In the genomic region with DNA sequence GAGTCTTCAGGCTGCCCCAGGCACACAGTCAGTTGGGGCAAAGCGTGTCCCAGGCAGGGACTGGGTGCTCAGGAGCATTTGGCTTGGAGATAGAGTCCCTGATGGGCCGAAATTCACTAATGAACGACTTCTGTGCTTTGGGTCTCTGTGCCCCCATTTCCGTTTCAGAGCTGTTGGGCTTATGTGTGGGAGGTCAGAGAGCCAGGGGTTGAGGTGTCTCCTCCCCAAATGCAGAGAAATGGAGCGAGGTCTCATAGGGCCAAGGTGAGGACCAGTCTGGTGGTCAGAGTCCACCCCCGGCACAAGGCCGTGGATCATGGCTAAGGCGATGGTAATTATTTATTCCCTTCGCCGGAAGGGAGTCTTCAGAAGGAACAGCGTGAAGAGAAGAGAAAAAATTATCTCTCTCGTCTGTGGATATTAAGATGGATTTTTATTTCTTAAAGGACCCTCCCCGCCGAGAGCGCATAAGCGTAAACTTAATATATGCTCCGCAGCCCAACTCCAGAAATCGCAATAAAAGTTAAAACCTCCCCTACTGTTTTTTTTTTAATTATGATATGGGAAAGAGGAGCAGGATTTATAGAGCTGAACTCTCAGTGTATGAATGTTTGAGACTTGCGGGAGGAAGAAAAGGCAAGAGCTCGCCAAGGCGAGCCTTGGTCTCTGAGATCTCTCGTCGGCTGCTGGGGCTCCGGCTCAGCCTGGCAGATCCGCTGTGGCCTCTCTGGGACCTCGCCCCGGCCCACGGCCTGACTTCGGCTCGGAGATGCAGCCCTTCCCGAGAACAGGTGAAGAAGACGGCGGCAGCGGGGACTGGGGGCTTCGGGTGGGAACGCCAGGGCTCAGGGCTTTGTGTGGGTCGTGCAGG, we compare ENCODE assay signal across 13 cellular contexts. TPM values are rescaled to one million over a fixed set of nuclear protein-coding genes. Genes with fewer than 3 reads are reported as not detected.
DNase-seq lines count a peak whose midpoint lies in the region; ATAC-seq and TF ChIP-seq lines count a peak whose summit lies in the region.
"Had no signal": no experiment of that assay in that cellular context is flagged by ENCODE, and none has a peak within 500 bp of the region (broad histone marks: within the 10 kb centered on the region; RNA-seq: fewer than 3 reads in every experiment).

No MANE protein-coding gene starts in this region.

- in situ Hi-C loops in transverse colon (cut with MboI; ENCODE audit: low pct_ligation_motif_present in 1 of 4, low pct_unique_long_range_greater_than_20kb in 1 of 4, low sequenced_read_pairs in 3 of 4), result loop anchor here in 1 of 4 donors (25.0 kb wide), 1 partner anchor 206 kb away; no protein-coding TSS in a partner anchor

- peaks cover 50% of the 10 kb centered on the region for H3K4me1 Mint-ChIP-seq in stimulated activated naive CD8-positive, alpha-beta T cell treated with anti-CD3 and anti-CD28 coated beads, Interleukin-15, Interleukin-2, amounts not matched to agents 100 ng/mL and 50 ng/mL, for 24 hours (ENCODE audit: low read depth)
- H3K4me1 Mint-ChIP-seq in naive B cell, result peaks cover 45 to 67% (median 63%) of the 10 kb centered on the region in 3 donors

- ATAC-seq in stimulated activated naive CD8-positive, alpha-beta T cell treated with anti-CD3 and anti-CD28 coated beads, Interleukin-15, Interleukin-2, amounts not matched to agents 100 U/mL and 50 U/mL, for 24 hours, result no peak
- no peak for ATAC-seq in naive B cell (ENCODE audit: low read depth in 2 of 2)

- peaks cover 95% of the 10 kb centered on the region for H3K27me3 Mint-ChIP-seq in stimulated activated naive CD8-positive, alpha-beta T cell treated with anti-CD3 and anti-CD28 coated beads, Interleukin-15, Interleukin-2, amounts not matched to agents 100 ng/mL and 50 ng/mL, for 24 hours
- peaks cover 79 to 99% (median 92%) of the 10 kb centered on the region in 3 donors for H3K27me3 Mint-ChIP-seq in naive B cell

- H3K4me1 ChIP-seq in adipocyte (ENCODE audit: control insufficient read depth, insufficient read depth, low read length), result peaks cover 71% of the 10 kb centered on the region
- H3K4me1 ChIP-seq in transverse colon, result peaks cover 16 to 31% (median 23%) of the 10 kb centered on the region in 4 donors
- peaks cover 27% of the 10 kb centered on the region for H3K4me1 ChIP-seq in testis

- H3K4me3 ChIP-seq in adipocyte (ENCODE audit: low read length) (peak overlapping the region; percentile 94), transverse colon (no peak overlapping the region), testis (peak overlapping the region in 1 of 2 donors; percentile 38)

- TF ChIP-seq CTCF in transverse colon (IDR thresholded peaks at IDR 0.05) (no peak), testis (IDR thresholded peaks at IDR 0.05) (no peak)

- 39 to 57% methylated on average over 14 to 37 of the region's 37 CpGs for WGBS in transverse colon (ENCODE audit: low coverage in 1 of 2), 2 donors
- 38 to 41% methylated on average over 26 to 37 of the region's 37 CpGs for WGBS in testis, 2 donors

- H3K9ac ChIP-seq in adipocyte (ENCODE audit: low read length), result peak overlapping the region; percentile 96

- H3K9me3 ChIP-seq in adipocyte (ENCODE audit: control insufficient read depth, low read length) (no peaks in the 10 kb centered on the region), transverse colon (no peaks in the 10 kb centered on the region), testis (no peaks in the 10 kb centered on the region)

- H3K36me3 Mint-ChIP-seq in stimulated activated naive CD8-positive, alpha-beta T cell treated with anti-CD3 and anti-CD28 coated beads, Interleukin-15, Interleukin-2, amounts not matched to agents 100 ng/mL and 50 ng/mL, for 24 hours (ENCODE audit: low read depth), result no peaks in the 10 kb centered on the region
- H3K36me3 Mint-ChIP-seq in naive B cell, result peaks cover 0 to 26% of the 10 kb centered on the region in 2 donors

- no peaks in the 10 kb centered on the region for H3K9me3 Mint-ChIP-seq in stimulated activated naive CD8-positive, alpha-beta T cell treated with anti-CD3 and anti-CD28 coated beads, Interleukin-15, Interleukin-2, amounts not matched to agents 100 ng/mL and 50 ng/mL, for 24 hours
- H3K9me3 Mint-ChIP-seq in naive B cell, result peaks cover 0 to 18% (median 7%) of the 10 kb centered on the region in 7 donors

- H3K27ac ChIP-seq in transverse colon, result no peak overlapping the region
- H3K27ac ChIP-seq in testis, result no peak overlapping the region
- H3K27ac ChIP-seq: brain microvascular endothelial cell had no signal

- peak overlapping the region; percentile 30 for H3K4me3 Mint-ChIP-seq in stimulated activated naive CD8-positive, alpha-beta T cell treated with anti-CD3 and anti-CD28 coated beads, Interleukin-15, Interleukin-2, amounts not matched to agents 100 ng/mL and 50 ng/mL, for 24 hours
- peak overlapping the region; percentile 34 to 86 (median 76) for H3K4me3 Mint-ChIP-seq in naive B cell

- DNase-seq in stimulated activated naive CD8-positive, alpha-beta T cell treated with anti-CD3 and anti-CD28 coated beads, Interleukin-15, Interleukin-2, amounts not matched to agents 100 U/mL and 50 U/mL, for 24 hours, result no peak
- no peak for DNase-seq in adipocyte (ENCODE audit: low read depth)
- DNase-seq in naive B cell, result no peak
- DNase-seq in GM03348 (ENCODE audit: low spot score), result no peak
- DNase-seq in transverse colon, result no peak
- no peak for DNase-seq in SW480 (ENCODE audit: low spot score)
- DNase-seq in testis, result no peak
- DNase-seq: activated CD8-positive, alpha-beta memory T cell treated with anti-CD3 and anti-CD28 coated beads, Interleukin-2, amount 50 U/mL, for 4 hours; brain microvascular endothelial cell; NK-92 treated with Interleukin-12 subunit alpha and Interleukin-12 subunit beta, amount 100 ng/mL, for 24 hours had no signal

- TF ChIP-seq POLR2A in transverse colon (IDR thresholded peaks at IDR 0.05) (no peak), testis (IDR thresholded peaks at IDR 0.05) (no peak)

- H3K27me3 ChIP-seq in adipocyte (replicated peaks; ENCODE audit: control insufficient read depth, insufficient read depth, low read length), result no peaks in the 10 kb centered on the region
- peaks cover 100% of the 10 kb centered on the region for H3K27me3 ChIP-seq in transverse colon
- peaks cover 3% of the 10 kb centered on the region for H3K27me3 ChIP-seq in testis

- no peaks in the 10 kb centered on the region for H3K36me3 ChIP-seq in adipocyte (ENCODE audit: control insufficient read depth, insufficient read depth, low read length, severe bottlenecking)
- no peaks in the 10 kb centered on the region for H3K36me3 ChIP-seq in transverse colon
- no peaks in the 10 kb centered on the region for H3K36me3 ChIP-seq in testis (ENCODE audit: low read depth, missing control alignments)
- H3K36me3 ChIP-seq: brain microvascular endothelial cell had no signal

- TF ChIP-seq EP300 in transverse colon (IDR thresholded peaks at IDR 0.05; ENCODE audit: low read depth), result no peak

- H3K27ac Mint-ChIP-seq in stimulated activated naive CD8-positive, alpha-beta T cell treated with anti-CD3 and anti-CD28 coated beads, Interleukin-15, Interleukin-2, amounts not matched to agents 100 ng/mL and 50 ng/mL, for 24 hours, result no peak overlapping the region
- peak overlapping the region in 5 of 6 donors; percentile 49 to 97 (median 93) for H3K27ac Mint-ChIP-seq in naive B cell

- intact Hi-C loops in transverse colon (cut with DNase I; ENCODE audit: low total_unique reads), result no loop called here
- intact Hi-C loops in testis (cut with DNase I; ENCODE audit: low total_unique reads), result no loop called here

RNA-seq across cellular contexts. Expression of a gene that starts 6.3 kb away (rescaled TPM):
- not detected for polyA plus RNA-seq in naive B cell (ENCODE audit: low read depth in 6 of 6)
- not detected for total RNA-seq in transverse colon
- 1 to 10 TPM; 6.6 to 7.8 TPM for total RNA-seq in testis
- 2.4 TPM for polyA plus RNA-seq in testis (ENCODE audit: insufficient read depth, low read depth, low replicate concordance)
- total RNA-seq: T-helper 2 cell treated with Interferon-gamma antibody and Interleukin-4, amounts not matched to agents 100 ng/mL and 5 ng/mL, for 36 hours had no signal

RNA-seq across cellular contexts. Expression of a gene that starts 8.7 kb away (rescaled TPM):
- polyA plus RNA-seq in naive B cell (ENCODE audit: low read depth in 6 of 6) (not detected), testis (ENCODE audit: insufficient read depth, low read depth, low replicate concordance) (4.3 TPM)
- total RNA-seq in transverse colon (not detected), testis (1 to 10 TPM; 1.4 to 2.6 TPM)
- total RNA-seq: T-helper 2 cell treated with Interferon-gamma antibody and Interleukin-4, amounts not matched to agents 100 ng/mL and 5 ng/mL, for 36 hours had no signal

RNA-seq across cellular contexts. Expression of a gene that starts 15.2 kb away (rescaled TPM):
- polyA plus RNA-seq in naive B cell (ENCODE audit: low read depth in 6 of 6), result not detected
- not detected for total RNA-seq in transverse colon
- 1 to 10 TPM in 1 of 2 donors, under 1 TPM in 1; 0.81 to 1.2 TPM for total RNA-seq in testis
- polyA plus RNA-seq in testis (ENCODE audit: insufficient read depth, low read depth, low replicate concordance), result 2.4 TPM
- total RNA-seq: T-helper 2 cell treated with Interferon-gamma antibody and Interleukin-4, amounts not matched to agents 100 ng/mL and 5 ng/mL, for 36 hours had no signal

RNA-seq across cellular contexts. Expression of a gene that starts 18.9 kb away (rescaled TPM):
- not detected for polyA plus RNA-seq in naive B cell (ENCODE audit: low read depth in 6 of 6)
- not detected for total RNA-seq in transverse colon
- total RNA-seq in testis, result 1 to 10 TPM; 3.4 to 8.6 TPM
- polyA plus RNA-seq in testis (ENCODE audit: insufficient read depth, low read depth, low replicate concordance), result 3.1 TPM
- total RNA-seq: T-helper 2 cell treated with Interferon-gamma antibody and Interleukin-4, amounts not matched to agents 100 ng/mL and 5 ng/mL, for 36 hours had no signal

RNA-seq across cellular contexts. Expression of a gene that starts 20.7 kb away (rescaled TPM):
- not detected for polyA plus RNA-seq in naive B cell (ENCODE audit: low read depth in 6 of 6)
- total RNA-seq in transverse colon, result not detected
- 1 to 10 TPM in 1 of 2 donors, under 1 TPM in 1; 0.25 to 1.1 TPM for total RNA-seq in testis
- 0.18 TPM for polyA plus RNA-seq in testis (ENCODE audit: insufficient read depth, low read depth, low replicate concordance)
- total RNA-seq: HT1080; T-helper 2 cell treated with Interferon-gamma antibody and Interleukin-4, amounts not matched to agents 100 ng/mL and 5 ng/mL, for 36 hours had no signal

Comparison
In these comparisons a context has a peak if more than half of its experiments do, and no peak if none do; other contexts are left out.
1. RNA of a gene that starts 6.3 kb away (total RNA-seq): 6.6 to 7.8 TPM in testis; not detected in transverse colon; every median in the first group is over 4 times any median in the second.